32 cellular contexts compared by ENCODE assay signal in the genomic region with DNA sequence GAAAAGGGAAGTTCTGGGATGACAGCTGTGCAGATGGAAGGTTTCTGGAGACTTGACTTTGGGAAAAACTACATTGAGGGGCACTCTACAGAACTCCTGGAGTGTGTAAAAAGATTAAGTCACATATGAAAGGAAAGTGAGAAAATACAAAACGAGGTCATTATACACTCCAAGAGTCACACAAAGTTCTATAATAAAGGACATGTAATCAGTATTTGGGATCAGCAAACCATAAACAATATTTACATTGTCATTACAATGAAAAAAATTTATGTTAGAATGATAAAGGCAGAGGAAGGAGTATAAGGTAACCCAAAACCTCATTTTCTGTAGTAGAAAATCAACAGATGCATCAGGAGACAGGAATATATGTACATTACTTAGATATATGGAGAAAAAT. TPM values are rescaled to one million over a fixed set of nuclear protein-coding genes. Genes with fewer than 3 reads are reported as not detected.
"Had no signal": no experiment of that assay in that cellular context is flagged by ENCODE, and none has a peak within 500 bp of the region (broad histone marks: within the 10 kb centered on the region; RNA-seq: fewer than 3 reads in every experiment).

No MANE protein-coding gene starts in this region.

- ATAC-seq: left colon; left lung; lower lobe of right lung; natural killer cell treated with Interleukin-12 subunit alpha and Interleukin-12 subunit beta and Interleukin-15 and Interleukin-18, amount 100 ng/mL, for 72 hours; pancreas; right cardiac atrium; sciatic nerve; stimulated activated effector memory CD8-positive, alpha-beta T cell treated with anti-CD3 and anti-CD28 coated beads, Interleukin-12 subunit alpha, Interleukin-12 subunit beta, amount 100 ng/mL, for 72 hours; stimulated activated naive CD8-positive, alpha-beta T cell treated with anti-CD3 and anti-CD28 coated beads, Interleukin-15, Interleukin-2, amounts not matched to agents 100 U/mL and 50 U/mL, for 24 hours; upper lobe of right lung had no signal

- H3K9me3 ChIP-seq: left lung, lower lobe of right lung, pancreas, prostate gland, stomach, testis, thyroid gland, upper lobe of right lung had no signal

- H3K27ac Mint-ChIP-seq: immature natural killer cell; mesothelial cell of epicardium; stimulated activated effector memory CD8-positive, alpha-beta T cell treated with anti-CD3 and anti-CD28 coated beads, Interleukin-12 subunit alpha, Interleukin-12 subunit beta, amount 100 ng/mL, for 72 hours had no signal

- H3K27ac ChIP-seq: left lung, lower lobe of right lung, pancreas, prostate gland, skin epidermis, stomach, testis, thyroid gland, upper lobe of right lung had no signal

- H3K27me3 Mint-ChIP-seq: naive B cell; natural killer cell treated with Interleukin-12 subunit alpha and Interleukin-12 subunit beta and Interleukin-15 and Interleukin-18, amount 100 ng/mL, for 72 hours had no signal

- H3K4me3 ChIP-seq: left lung, lower lobe of right lung, pancreas, prostate gland, skin epidermis, stomach, testis, thyroid gland, upper lobe of right lung had no signal

- H3K4me1 ChIP-seq: left lung, lower lobe of right lung, pancreas, prostate gland, testis, thyroid gland, upper lobe of right lung had no signal

- DNase-seq: hypothalamus; immature natural killer cell; kidney; left colon; left lung; lower lobe of right lung; mammary epithelial cell; mesendoderm; naive B cell; nucleus accumbens; pancreas; posterior cingulate gyrus; retina; right cardiac atrium; stimulated activated CD4-positive, alpha-beta T cell treated with anti-CD3 and anti-CD28 coated beads, Interleukin-12 subunit alpha, Interleukin-12 subunit beta, amount 100 ng/mL, for 4 hours; stimulated activated CD4-positive, alpha-beta T cell treated with anti-CD3 and anti-CD28 coated beads, Interleukin-15, amount 100 ng/mL, for 24 hours; stimulated activated CD4-positive, alpha-beta T cell treated with anti-CD3 and anti-CD28 coated beads, Interleukin-2, amount 100 ng/mL, for 24 hours; stimulated activated CD4-positive, alpha-beta T cell treated with anti-CD3 and anti-CD28 coated beads, Interleukin-4, amount 100 ng/mL, for 24 hours; stimulated activated naive CD8-positive, alpha-beta T cell treated with anti-CD3 and anti-CD28 coated beads, Interleukin-15, Interleukin-2, amounts not matched to agents 100 U/mL and 50 U/mL, for 24 hours; stomach; testis; thyroid gland; trophoblast cell; upper lobe of right lung had no signal

- H3K4me1 Mint-ChIP-seq: mesothelial cell of epicardium had no signal

- H3K27me3 ChIP-seq: left lung, pancreas, stomach, testis, thyroid gland, upper lobe of right lung had no signal

- H3K4me3 Mint-ChIP-seq: immature natural killer cell; mesothelial cell of epicardium; naive B cell; natural killer cell treated with Interleukin-12 subunit alpha and Interleukin-12 subunit beta and Interleukin-15 and Interleukin-18, amount 100 ng/mL, for 72 hours; stimulated activated effector memory CD8-positive, alpha-beta T cell treated with anti-CD3 and anti-CD28 coated beads, Interleukin-12 subunit alpha, Interleukin-12 subunit beta, amount 100 ng/mL, for 72 hours had no signal

- H3K9me3 Mint-ChIP-seq: immature natural killer cell; naive B cell; natural killer cell treated with Interleukin-12 subunit alpha and Interleukin-12 subunit beta and Interleukin-15 and Interleukin-18, amount 100 ng/mL, for 72 hours; stimulated activated effector memory CD8-positive, alpha-beta T cell treated with anti-CD3 and anti-CD28 coated beads, Interleukin-12 subunit alpha, Interleukin-12 subunit beta, amount 100 ng/mL, for 72 hours had no signal

RNA-seq across cellular contexts. Expression of a gene that starts 51.4 kb away (rescaled TPM):
- total RNA-seq: kidney; left colon; mononuclear cell; natural killer cell treated with Interleukin-12 subunit alpha and Interleukin-12 subunit beta and Interleukin-15 and Interleukin-18, amount 100 ng/mL, for 72 hours; osteoblast; upper lobe of right lung had no signal
- polyA plus RNA-seq: immature natural killer cell, mammary epithelial cell had no signal
